30 cellular contexts compared by ENCODE assay signal in the genomic region with DNA sequence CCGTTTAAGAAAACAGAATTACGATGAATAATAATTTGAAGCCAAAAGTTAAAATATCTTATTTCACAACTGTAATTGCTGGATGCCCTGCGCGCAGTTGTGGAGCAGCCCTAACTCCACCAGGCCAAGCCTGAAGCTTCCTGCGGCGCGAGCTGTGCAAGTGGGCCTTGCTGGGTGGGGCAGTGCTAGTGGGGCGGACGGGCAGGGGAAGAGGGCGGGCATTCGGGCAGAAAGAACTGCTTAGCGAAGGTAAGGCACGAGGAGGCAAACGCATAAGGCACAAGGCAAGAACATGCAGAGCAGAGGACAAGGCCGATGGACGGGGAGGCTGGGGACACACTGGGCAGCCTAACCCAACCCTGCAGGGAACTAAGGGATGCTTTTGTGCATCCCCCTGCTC. TPM values are rescaled to one million over a fixed set of nuclear protein-coding genes. Genes with fewer than 3 reads are reported as not detected.
DNase-seq lines count a peak whose midpoint lies in the region; ATAC-seq and TF ChIP-seq lines count a peak whose summit lies in the region.
"Had no signal": no experiment of that assay in that cellular context is flagged by ENCODE, and none has a peak within 500 bp of the region (broad histone marks: within the 10 kb centered on the region; RNA-seq: fewer than 3 reads in every experiment).

No MANE protein-coding gene starts in this region.

- no peak overlapping the region for H2AFZ ChIP-seq in SU-DHL-6 (ENCODE audit: low read depth, low read length, severe bottlenecking)

- no peaks in the 10 kb centered on the region for H3K36me3 Mint-ChIP-seq in activated CD4-positive, alpha-beta T cell treated with anti-CD3 and anti-CD28 coated beads for 36 hours (ENCODE audit: low read depth)
- no peaks in the 10 kb centered on the region for H3K36me3 Mint-ChIP-seq in stimulated activated memory B cell treated with anti-CD40 and anti-IgM and Interleukin-4, amounts not matched to agents 10 μg/mL and 1 μg/mL and 100 μg/mL, for 72 hours
- H3K36me3 Mint-ChIP-seq in Caco-2 (ENCODE audit: insufficient read depth, unreplicated experiment), result no peaks in the 10 kb centered on the region
- H3K36me3 Mint-ChIP-seq: activated naive CD4-positive, alpha-beta T cell treated with anti-CD3 and anti-CD28 coated beads, Interleukin-2, amount 50 U/mL, for 72 hours; CD4-positive, CD25-positive, alpha-beta regulatory T cell had no signal

- intact Hi-C loops in activated CD4-positive, alpha-beta T cell treated with anti-CD3 and anti-CD28 coated beads for 36 hours (cut with DNase I, micrococcal nuclease), result loop anchor here in 1 of 2 experiments (1.0 kb wide), 1 partner anchor 95 kb away; a partner anchor contains a TSS
- intact Hi-C loops in Caco-2 (cut with micrococcal nuclease; ENCODE audit: unreplicated experiment), result no loop called here

- H3F3A ChIP-seq in SU-DHL-6 (ENCODE audit: insufficient read depth), result no peaks in the 10 kb centered on the region

- peak overlapping the region; percentile 11 for H3K4me2 ChIP-seq in SU-DHL-6 (ENCODE audit: low read depth, low read length, poor library complexity, severe bottlenecking)

- H3K36me3 ChIP-seq in SU-DHL-6 (ENCODE audit: low read length), result no peaks in the 10 kb centered on the region
- no peaks in the 10 kb centered on the region for H3K36me3 ChIP-seq in Caco-2 (ENCODE audit: control insufficient read depth, insufficient read depth, low read length)
- H3K36me3 ChIP-seq: cardiac muscle cell, neutrophil, upper lobe of left lung had no signal

- TF ChIP-seq CTCF in SU-DHL-6 (IDR thresholded peaks at IDR 0.05; ENCODE audit: insufficient read depth, low read length, poor library complexity, severe bottlenecking), result no peak
- TF ChIP-seq CTCF in Caco-2 (IDR thresholded peaks at IDR 0.05; ENCODE audit: insufficient read depth in 1 of 2, low read depth in 1 of 2, low read length in 1 of 2, severe bottlenecking in 1 of 2, unreplicated experiment in 1 of 2), result no peak

- H3K4me3 ChIP-seq in SU-DHL-6 (ENCODE audit: insufficient read depth, low read length, poor library complexity, severe bottlenecking) (no peak overlapping the region), Caco-2 (ENCODE audit: low read depth, low read length) (no peak overlapping the region)
- H3K4me3 ChIP-seq: cardiac muscle cell, upper lobe of left lung had no signal

- H3K79me2 ChIP-seq in SU-DHL-6 (ENCODE audit: insufficient read depth, low read length), result no peaks in the 10 kb centered on the region

- BruUV-seq in Caco-2 (replicated peaks; lab: Mats Ljungman, UMichigan), result no TSS peak

- no peak for DNase-seq in activated CD4-positive, alpha-beta T cell treated with anti-CD3 and anti-CD28 coated beads for 36 hours
- DNase-seq in activated CD4-positive, alpha-beta T cell treated with anti-CD3 and anti-CD28 coated beads for 4 hours, result no peak
- DNase-seq in Caco-2, result no peak
- DNase-seq: 8988T; activated CD4-positive, alpha-beta T cell treated with anti-CD3 and anti-CD28 coated beads, Interleukin-2, amount 50 U/mL, for 48 hours; activated CD8-positive, alpha-beta memory T cell treated with anti-CD3 and anti-CD28 coated beads, Interleukin-2, amount 50 U/mL, for 48 hours; CD4-positive, CD25-positive, alpha-beta regulatory T cell; effector CD4-positive, alpha-beta T cell; EL; hippocampal formation; mesenchymal stem cell; NCI-H1092; NCI-H2171 treated with DMSO at 0.1 percent for 48 hours; NCI-H524 treated with DMSO at 0.1 percent for 48 hours; NK-92 treated with Interleukin-12 subunit alpha and Interleukin-12 subunit beta, amount 100 ng/mL, for 24 hours; stimulated activated CD4-positive, alpha-beta T cell treated with anti-CD3 and anti-CD28 coated beads, Interleukin-2, amount 100 ng/mL, for 48 hours had no signal

- H3K4me1 ChIP-seq in Caco-2, result no peaks in the 10 kb centered on the region

- H3K9ac ChIP-seq in SU-DHL-6 (ENCODE audit: low read length), result no peak overlapping the region

- peak; percentile 64 for ATAC-seq in activated CD4-positive, alpha-beta T cell treated with anti-CD3 and anti-CD28 coated beads for 36 hours
- ATAC-seq in esophagus mucosa (peak; percentile 66), GM21528 (IDR thresholded peaks at IDR 0.05; ENCODE audit: low FRiP score, unreplicated experiment) (no peak), GM21576 (IDR thresholded peaks at IDR 0.05; ENCODE audit: unreplicated experiment) (no peak)
- peak; percentile 66 for ATAC-seq in stimulated activated memory B cell treated with anti-CD40 and anti-IgM and Interleukin-4, amounts not matched to agents 10 μg/mL and 1 μg/mL and 100 μg/mL, for 72 hours
- ATAC-seq: activated naive CD4-positive, alpha-beta T cell treated with anti-CD3 and anti-CD28 coated beads, Interleukin-2, amount 50 U/mL, for 72 hours; sciatic nerve had no signal

- H3K9me3 ChIP-seq in SU-DHL-6 (ENCODE audit: insufficient read depth, low read length) (no peaks in the 10 kb centered on the region), Caco-2 (no peaks in the 10 kb centered on the region)
- H3K9me3 ChIP-seq: neutrophil, upper lobe of left lung had no signal

- H3K27ac ChIP-seq in SU-DHL-6 (ENCODE audit: low read depth, low read length), result no peak overlapping the region
- H3K27ac ChIP-seq: cardiac muscle cell, neutrophil, upper lobe of left lung had no signal

- no peak overlapping the region for H3K4me3 Mint-ChIP-seq in activated CD4-positive, alpha-beta T cell treated with anti-CD3 and anti-CD28 coated beads for 36 hours
- H3K4me3 Mint-ChIP-seq in stimulated activated memory B cell treated with anti-CD40 and anti-IgM and Interleukin-4, amounts not matched to agents 10 μg/mL and 1 μg/mL and 100 μg/mL, for 72 hours, result peak overlapping the region; percentile 57
- no peak overlapping the region for H3K4me3 Mint-ChIP-seq in Caco-2 (ENCODE audit: unreplicated experiment)

- H3K9me3 Mint-ChIP-seq in activated CD4-positive, alpha-beta T cell treated with anti-CD3 and anti-CD28 coated beads for 36 hours (ENCODE audit: low read depth), result no peaks in the 10 kb centered on the region
- H3K9me3 Mint-ChIP-seq in stimulated activated memory B cell treated with anti-CD40 and anti-IgM and Interleukin-4, amounts not matched to agents 10 μg/mL and 1 μg/mL and 100 μg/mL, for 72 hours, result no peaks in the 10 kb centered on the region
- H3K9me3 Mint-ChIP-seq in Caco-2 (ENCODE audit: unreplicated experiment), result no peaks in the 10 kb centered on the region
- H3K9me3 Mint-ChIP-seq: activated naive CD4-positive, alpha-beta T cell treated with anti-CD3 and anti-CD28 coated beads, Interleukin-2, amount 50 U/mL, for 72 hours; CD4-positive, CD25-positive, alpha-beta regulatory T cell had no signal

- H3K9me2 ChIP-seq in SU-DHL-6 (replicated peaks; ENCODE audit: insufficient read depth, low read length), result no peaks in the 10 kb centered on the region

- peaks cover 3% of the 10 kb centered on the region for H3K4me1 Mint-ChIP-seq in activated CD4-positive, alpha-beta T cell treated with anti-CD3 and anti-CD28 coated beads for 36 hours
- no peaks in the 10 kb centered on the region for H3K4me1 Mint-ChIP-seq in stimulated activated memory B cell treated with anti-CD40 and anti-IgM and Interleukin-4, amounts not matched to agents 10 μg/mL and 1 μg/mL and 100 μg/mL, for 72 hours
- no peaks in the 10 kb centered on the region for H3K4me1 Mint-ChIP-seq in Caco-2 (ENCODE audit: low read depth, unreplicated experiment)

- POLR2A ChIA-PET in activated CD4-positive, alpha-beta T cell treated with anti-CD3 and anti-CD28 coated beads for 36 hours (lab: Charles Lee), result no interaction called here
- POLR2A ChIA-PET in Caco-2 (lab: Charles Lee), result no interaction called here

- H4K20me1 ChIP-seq in SU-DHL-6 (ENCODE audit: low read depth, low read length), result no peaks in the 10 kb centered on the region

- H3K27me3 Mint-ChIP-seq in activated CD4-positive, alpha-beta T cell treated with anti-CD3 and anti-CD28 coated beads for 36 hours, result peaks cover 22% of the 10 kb centered on the region
- H3K27me3 Mint-ChIP-seq in stimulated activated memory B cell treated with anti-CD40 and anti-IgM and Interleukin-4, amounts not matched to agents 10 μg/mL and 1 μg/mL and 100 μg/mL, for 72 hours, result peaks cover 22% of the 10 kb centered on the region
- peaks cover 5% of the 10 kb centered on the region for H3K27me3 Mint-ChIP-seq in Caco-2 (ENCODE audit: insufficient read depth, unreplicated experiment)

- CTCF ChIA-PET in activated CD4-positive, alpha-beta T cell treated with anti-CD3 and anti-CD28 coated beads for 36 hours (lab: Charles Lee), result interaction anchor here (0.7 to 1.5 kb wide), 2 partner anchors 48 to 348 kb away, joined by 3 to 5 read pairs; no protein-coding TSS in a partner anchor
- CTCF ChIA-PET in Caco-2 (lab: Charles Lee), result interaction anchor here (0.5 kb wide), 1 partner anchor 802 kb away, joined by 3 read pairs; a partner anchor contains a TSS

- no peak overlapping the region for H3K27ac Mint-ChIP-seq in activated CD4-positive, alpha-beta T cell treated with anti-CD3 and anti-CD28 coated beads for 36 hours
- H3K27ac Mint-ChIP-seq in stimulated activated memory B cell treated with anti-CD40 and anti-IgM and Interleukin-4, amounts not matched to agents 10 μg/mL and 1 μg/mL and 100 μg/mL, for 72 hours, result no peak overlapping the region
- H3K27ac Mint-ChIP-seq in Caco-2 (ENCODE audit: unreplicated experiment), result no peak overlapping the region
- H3K27ac Mint-ChIP-seq: activated naive CD4-positive, alpha-beta T cell treated with anti-CD3 and anti-CD28 coated beads, Interleukin-2, amount 50 U/mL, for 72 hours; progenitor cell of endocrine pancreas had no signal

- H3K27me3 ChIP-seq in SU-DHL-6 (ENCODE audit: low read length), result no peaks in the 10 kb centered on the region
- H3K27me3 ChIP-seq in Caco-2 (replicated peaks; ENCODE audit: control insufficient read depth, insufficient read depth, low read length), result no peaks in the 10 kb centered on the region; the same call in 1 of the 2 replicates
- H3K27me3 ChIP-seq: cardiac muscle cell, upper lobe of left lung had no signal

RNA-seq across cellular contexts. Expression of a gene that starts 2.2 kb away (rescaled TPM):
- total RNA-seq in activated CD4-positive, alpha-beta T cell treated with anti-CD3 and anti-CD28 coated beads for 36 hours, result under 1 TPM; 0.61 to 0.69 TPM
- total RNA-seq in esophagus mucosa (0.64 TPM), Caco-2 (2022) (not detected in 2 replicates)
- total RNA-seq: cardiac muscle cell, H4, HT1080, M059J, progenitor cell of endocrine pancreas had no signal

RNA-seq across cellular contexts. Expression of a gene that starts 19.9 kb away (rescaled TPM):
- total RNA-seq in activated CD4-positive, alpha-beta T cell treated with anti-CD3 and anti-CD28 coated beads for 36 hours, result under 1 TPM in 1 of 2 experiments, not detected in 1; 0.11 TPM
- total RNA-seq in esophagus mucosa, result 0.80 TPM
- total RNA-seq in Caco-2 (2022), result not detected in 2 replicates
- total RNA-seq: activated naive CD4-positive, alpha-beta T cell treated with anti-CD3 and anti-CD28 coated beads, Interleukin-2, amount 50 U/mL, for 72 hours; cardiac muscle cell; H4; HT1080; M059J had no signal

RNA-seq across cellular contexts. Expression of a gene that starts 55.7 kb away (rescaled TPM):
- 1 to 10 TPM; 1.5 to 1.6 TPM for total RNA-seq in activated CD4-positive, alpha-beta T cell treated with anti-CD3 and anti-CD28 coated beads for 36 hours
- total RNA-seq in esophagus mucosa (0.52 TPM), Caco-2 (2022) (0.61 and 0.65 TPM in 2 replicates)
- total RNA-seq: cardiac muscle cell, H4, progenitor cell of endocrine pancreas had no signal

Comparison
In these comparisons a context has a peak if more than half of its experiments do, and no peak if none do; other contexts are left out.
1. ATAC-seq: peak in activated CD4-positive, alpha-beta T cell treated with anti-CD3 and anti-CD28 coated beads for 36 hours (single experiment), esophagus mucosa (single experiment) and stimulated activated memory B cell treated with anti-CD40 and anti-IgM and Interleukin-4, amounts not matched to agents 10 μg/mL and 1 μg/mL and 100 μg/mL, for 72 hours (single experiment); none in GM21528 (single experiment) and GM21576 (single experiment).